Comparison of ENCODE assay signal across 17 cellular contexts in the genomic region with DNA sequence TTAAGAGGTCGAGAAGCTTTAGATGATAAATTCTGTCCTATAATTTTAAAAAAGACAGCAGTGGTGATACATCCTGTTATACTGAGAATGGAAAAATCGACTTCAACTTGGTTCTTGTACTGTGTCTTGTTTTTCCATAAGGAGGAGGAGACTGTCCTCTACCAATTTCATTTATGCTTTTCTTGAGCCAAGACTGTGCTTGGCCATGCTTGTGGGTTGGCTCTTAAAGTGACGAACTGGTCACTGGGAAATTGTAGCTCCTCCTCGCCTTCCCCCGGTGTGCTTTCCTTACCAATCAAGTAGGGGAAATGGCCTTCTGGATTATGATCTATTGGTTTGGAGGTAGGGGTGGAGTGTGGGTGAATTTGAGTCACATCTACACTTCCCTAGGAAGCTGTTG.
A peak's percentile ranks its signal among the peaks of the same experiment; 100 is the strongest.
DNase-seq lines count a peak whose midpoint lies in the region; ATAC-seq and TF ChIP-seq lines count a peak whose summit lies in the region.
"Had no signal": no experiment of that assay in that cellular context is flagged by ENCODE, and none has a peak within 500 bp of the region (broad histone marks: within the 10 kb centered on the region; RNA-seq: fewer than 3 reads in every experiment).

No MANE protein-coding gene starts in this region.

- POLR2A ChIA-PET in activated CD4-positive, alpha-beta T cell treated with anti-CD3 and anti-CD28 coated beads for 36 hours (lab: Charles Lee): no interaction called here
- POLR2A ChIA-PET in activated CD4-positive, alpha-beta T cell treated with anti-CD3 and anti-CD28 coated beads, Interleukin-2, amount 10 ng/mL, durations not matched to agents 7 days and 5 days (lab: Charles Lee): no interaction called here

- intact Hi-C loops in activated CD4-positive, alpha-beta T cell treated with anti-CD3 and anti-CD28 coated beads for 36 hours (cut with DNase I, micrococcal nuclease): no loop called here
- intact Hi-C loops in stomach (cut with DNase I; ENCODE audit: low total_unique reads): no loop called here

- H3K36me3 ChIP-seq in gastroesophageal sphincter (no peaks in the 10 kb centered on the region), stomach (no peaks in the 10 kb centered on the region)
- H3K36me3 ChIP-seq: tibial nerve had no signal

- H3K4me3 Mint-ChIP-seq in activated CD4-positive, alpha-beta T cell treated with anti-CD3 and anti-CD28 coated beads for 36 hours: no peak overlapping the region
- H3K4me3 Mint-ChIP-seq in activated CD4-positive, alpha-beta T cell treated with anti-CD3 and anti-CD28 coated beads, Interleukin-2, amount 10 ng/mL, durations not matched to agents 7 days and 5 days: no peak overlapping the region
- no peak overlapping the region for H3K4me3 Mint-ChIP-seq in activated naive CD8-positive, alpha-beta T cell
- H3K4me3 Mint-ChIP-seq in stimulated activated naive B cell treated with anti-CD40 and anti-IgM and Interleukin-4, amounts not matched to agents 10 μg/mL and 1 μg/mL and 100 μg/mL, for 72 hours: no peak overlapping the region
- H3K4me3 Mint-ChIP-seq: activated naive CD4-positive, alpha-beta T cell treated with anti-CD3 and anti-CD28 coated beads, Interleukin-2, amount 10 ng/mL, durations not matched to agents 7 days and 5 days; endodermal cell; neural crest cell had no signal

- peaks cover 3% of the 10 kb centered on the region for H3K9me3 Mint-ChIP-seq in activated CD4-positive, alpha-beta T cell treated with anti-CD3 and anti-CD28 coated beads for 36 hours (ENCODE audit: low read depth)
- peaks cover 7% of the 10 kb centered on the region for H3K9me3 Mint-ChIP-seq in activated CD4-positive, alpha-beta T cell treated with anti-CD3 and anti-CD28 coated beads, Interleukin-2, amount 10 ng/mL, durations not matched to agents 7 days and 5 days
- H3K9me3 Mint-ChIP-seq in activated naive CD8-positive, alpha-beta T cell (ENCODE audit: low read depth): no peaks in the 10 kb centered on the region
- peaks cover 2 to 3% of the 10 kb centered on the region in 2 donors for H3K9me3 Mint-ChIP-seq in stimulated activated naive B cell treated with anti-CD40 and anti-IgM and Interleukin-4, amounts not matched to agents 10 μg/mL and 1 μg/mL and 100 μg/mL, for 72 hours
- H3K9me3 Mint-ChIP-seq: activated naive CD4-positive, alpha-beta T cell treated with anti-CD3 and anti-CD28 coated beads, Interleukin-2, amount 10 ng/mL, durations not matched to agents 7 days and 5 days; endodermal cell; neural crest cell had no signal

- H3K36me3 Mint-ChIP-seq in activated CD4-positive, alpha-beta T cell treated with anti-CD3 and anti-CD28 coated beads for 36 hours (ENCODE audit: low read depth): no peaks in the 10 kb centered on the region
- no peaks in the 10 kb centered on the region for H3K36me3 Mint-ChIP-seq in activated CD4-positive, alpha-beta T cell treated with anti-CD3 and anti-CD28 coated beads, Interleukin-2, amount 10 ng/mL, durations not matched to agents 7 days and 5 days (ENCODE audit: low read depth)
- H3K36me3 Mint-ChIP-seq in activated naive CD8-positive, alpha-beta T cell: no peaks in the 10 kb centered on the region
- H3K36me3 Mint-ChIP-seq in stimulated activated naive B cell treated with anti-CD40 and anti-IgM and Interleukin-4, amounts not matched to agents 10 μg/mL and 1 μg/mL and 100 μg/mL, for 72 hours: no peaks in the 10 kb centered on the region
- H3K36me3 Mint-ChIP-seq: activated naive CD4-positive, alpha-beta T cell treated with anti-CD3 and anti-CD28 coated beads, Interleukin-2, amount 10 ng/mL, durations not matched to agents 7 days and 5 days had no signal

- peak overlapping the region in 3 of 4 donors; percentile 11 to 21 (median 19) for H3K27ac ChIP-seq in gastroesophageal sphincter
- H3K27ac ChIP-seq in stomach: no peak overlapping the region
- H3K27ac ChIP-seq: C4-2B had no signal

- H3K4me1 Mint-ChIP-seq in activated CD4-positive, alpha-beta T cell treated with anti-CD3 and anti-CD28 coated beads for 36 hours: peaks cover 10% of the 10 kb centered on the region
- no peaks in the 10 kb centered on the region for H3K4me1 Mint-ChIP-seq in activated CD4-positive, alpha-beta T cell treated with anti-CD3 and anti-CD28 coated beads, Interleukin-2, amount 10 ng/mL, durations not matched to agents 7 days and 5 days
- H3K4me1 Mint-ChIP-seq in activated naive CD8-positive, alpha-beta T cell (ENCODE audit: low read depth): peaks cover 6% of the 10 kb centered on the region
- peaks cover 4 to 8% of the 10 kb centered on the region in 2 donors for H3K4me1 Mint-ChIP-seq in stimulated activated naive B cell treated with anti-CD40 and anti-IgM and Interleukin-4, amounts not matched to agents 10 μg/mL and 1 μg/mL and 100 μg/mL, for 72 hours
- H3K4me1 Mint-ChIP-seq: activated naive CD4-positive, alpha-beta T cell treated with anti-CD3 and anti-CD28 coated beads, Interleukin-2, amount 10 ng/mL, durations not matched to agents 7 days and 5 days had no signal

- H3K4me1 ChIP-seq in gastroesophageal sphincter: peaks cover 0 to 23% (median 0%) of the 10 kb centered on the region in 3 donors
- H3K4me1 ChIP-seq in stomach: peaks cover 0 to 11% (median 0%) of the 10 kb centered on the region in 4 donors

- TF ChIP-seq CTCF in gastroesophageal sphincter (IDR thresholded peaks at IDR 0.05) (no peak), stomach (IDR thresholded peaks at IDR 0.05) (no peak)

- H3K4me3 ChIP-seq in gastroesophageal sphincter (no peak overlapping the region), stomach (no peak overlapping the region)
- H3K4me3 ChIP-seq: tibial nerve had no signal

- peak overlapping the region; percentile 43 for H3K27ac Mint-ChIP-seq in activated CD4-positive, alpha-beta T cell treated with anti-CD3 and anti-CD28 coated beads for 36 hours
- H3K27ac Mint-ChIP-seq in activated CD4-positive, alpha-beta T cell treated with anti-CD3 and anti-CD28 coated beads, Interleukin-2, amount 10 ng/mL, durations not matched to agents 7 days and 5 days: no peak overlapping the region
- peak overlapping the region; percentile 67 for H3K27ac Mint-ChIP-seq in activated naive CD8-positive, alpha-beta T cell
- H3K27ac Mint-ChIP-seq in stimulated activated naive B cell treated with anti-CD40 and anti-IgM and Interleukin-4, amounts not matched to agents 10 μg/mL and 1 μg/mL and 100 μg/mL, for 72 hours: no peak overlapping the region
- H3K27ac Mint-ChIP-seq: activated naive CD4-positive, alpha-beta T cell treated with anti-CD3 and anti-CD28 coated beads, Interleukin-2, amount 10 ng/mL, durations not matched to agents 7 days and 5 days; endodermal cell had no signal

- H3K27me3 ChIP-seq in gastroesophageal sphincter (no peaks in the 10 kb centered on the region), stomach (no peaks in the 10 kb centered on the region)
- H3K27me3 ChIP-seq: tibial nerve had no signal

- TF ChIP-seq EP300 in gastroesophageal sphincter (IDR thresholded peaks at IDR 0.05) (no peak), stomach (IDR thresholded peaks at IDR 0.05) (no peak)

- 29 to 39% methylated on average over 3 to 5 of the region's 5 CpGs for WGBS in gastroesophageal sphincter (ENCODE audit: low coverage in 1 of 2), 2 donors
- WGBS in stomach, 5 donors: 58 to 80% (median 78%) methylated on average over 5 of the region's 5 CpGs

- peaks cover 2% of the 10 kb centered on the region for H3K27me3 Mint-ChIP-seq in activated CD4-positive, alpha-beta T cell treated with anti-CD3 and anti-CD28 coated beads for 36 hours
- H3K27me3 Mint-ChIP-seq in activated CD4-positive, alpha-beta T cell treated with anti-CD3 and anti-CD28 coated beads, Interleukin-2, amount 10 ng/mL, durations not matched to agents 7 days and 5 days: peaks cover 2% of the 10 kb centered on the region
- H3K27me3 Mint-ChIP-seq in activated naive CD8-positive, alpha-beta T cell: peaks cover 4% of the 10 kb centered on the region
- H3K27me3 Mint-ChIP-seq in stimulated activated naive B cell treated with anti-CD40 and anti-IgM and Interleukin-4, amounts not matched to agents 10 μg/mL and 1 μg/mL and 100 μg/mL, for 72 hours: peaks cover 7 to 8% of the 10 kb centered on the region in 2 donors

- TF ChIP-seq POLR2A in gastroesophageal sphincter (IDR thresholded peaks at IDR 0.05): no peak
- no peak for TF ChIP-seq POLR2A in stomach (IDR thresholded peaks at IDR 0.05)

- H3K9me3 ChIP-seq in gastroesophageal sphincter (no peaks in the 10 kb centered on the region), stomach (no peaks in the 10 kb centered on the region)
- H3K9me3 ChIP-seq: tibial nerve had no signal

- CTCF ChIA-PET in activated CD4-positive, alpha-beta T cell treated with anti-CD3 and anti-CD28 coated beads for 36 hours (lab: Charles Lee): no interaction called here
- CTCF ChIA-PET in activated CD4-positive, alpha-beta T cell treated with anti-CD3 and anti-CD28 coated beads, Interleukin-2, amount 10 ng/mL, durations not matched to agents 7 days and 5 days (lab: Charles Lee): no interaction called here

- DNase-seq in activated CD4-positive, alpha-beta T cell treated with anti-CD3 and anti-CD28 coated beads for 36 hours: no peak
- no peak for DNase-seq in activated CD4-positive, alpha-beta T cell treated with anti-CD3 and anti-CD28 coated beads, Interleukin-2, amount 10 ng/mL, durations not matched to agents 7 days and 5 days
- no peak for DNase-seq in stimulated activated naive B cell treated with anti-CD40 and anti-IgM and Interleukin-4, amounts not matched to agents 10 μg/mL and 1 μg/mL and 100 μg/mL, for 72 hours
- DNase-seq in Kasumi-1 (lab: John Stamatoyannopoulos, UW): no peak
- DNase-seq in cerebellar cortex (ENCODE audit: low spot score): no peak
- no peak for DNase-seq in stomach
- DNase-seq: activated naive CD4-positive, alpha-beta T cell treated with anti-CD3 and anti-CD28 coated beads, Interleukin-2, amount 10 ng/mL, durations not matched to agents 7 days and 5 days; caudate nucleus; DMS79; endodermal cell; NCI-H1930; NCI-H524 had no signal

- peak; percentile 53 for ATAC-seq in activated CD4-positive, alpha-beta T cell treated with anti-CD3 and anti-CD28 coated beads for 36 hours
- ATAC-seq in gastroesophageal sphincter: peak; percentile 63
- peak; percentile 10 to 21 for ATAC-seq in stimulated activated naive B cell treated with anti-CD40 and anti-IgM and Interleukin-4, amounts not matched to agents 10 μg/mL and 1 μg/mL and 100 μg/mL, for 72 hours (replicated peaks)

Comparison
In these comparisons a context has a peak if more than half of its experiments do, and no peak if none do; other contexts are left out.
1. H3K27ac Mint-ChIP-seq: peak in activated CD4-positive, alpha-beta T cell treated with anti-CD3 and anti-CD28 coated beads for 36 hours (single experiment) and activated naive CD8-positive, alpha-beta T cell (single experiment); none in activated CD4-positive, alpha-beta T cell treated with anti-CD3 and anti-CD28 coated beads, Interleukin-2, amount 10 ng/mL, durations not matched to agents 7 days and 5 days (single experiment) and stimulated activated naive B cell treated with anti-CD40 and anti-IgM and Interleukin-4, amounts not matched to agents 10 μg/mL and 1 μg/mL and 100 μg/mL, for 72 hours (single experiment).
2. H3K27ac ChIP-seq: peak in gastroesophageal sphincter (3 of 4); none in stomach (0 of 5).
3. Peak in every context shown above with its lines, with median percentiles within 50 percentile points of each other: ATAC-seq.